In genomic region chr21:29007801-29008200, GRCh38 we compare ENCODE assay signal across 19 cellular contexts. TPM values are rescaled to one million over a fixed set of nuclear protein-coding genes. Genes with fewer than 3 reads are reported as not detected.
DNase-seq lines count a peak whose midpoint lies in the region; ATAC-seq and TF ChIP-seq lines count a peak whose summit lies in the region.
"Had no signal": no experiment of that assay in that cellular context is flagged by ENCODE, and none has a peak within 500 bp of the region (broad histone marks: within the 10 kb centered on the region; RNA-seq: fewer than 3 reads in every experiment).

No MANE protein-coding gene starts in this region.

- H3K9me3 Mint-ChIP-seq in MCF 10A (ENCODE audit: unreplicated experiment), result no peaks in the 10 kb centered on the region
- H3K9me3 Mint-ChIP-seq: IgD-negative memory B cell had no signal

- no peak overlapping the region for H4K91ac ChIP-seq in mesenchymal stem cell (ENCODE audit: low read length)

- CTCF ChIA-PET in MCF 10A (lab: Yijun Ruan, JAX) (no interaction called here), PC-3 (lab: Charles Lee) (no interaction called here)

- POLR2A ChIA-PET in MCF 10A (lab: Yijun Ruan, JAX) (interaction anchor here (1.8 to 2.1 kb wide), 2 partner anchors 10 to 17 kb away, joined by 8 to 10 read pairs; partner anchors contain the start of gene USP16), PC-3 (lab: Charles Lee; ENCODE audit: unreplicated experiment) (no interaction called here)

- H2BK120ac ChIP-seq in mesenchymal stem cell (ENCODE audit: low read depth, low read length), result no peak overlapping the region

- H3K79me2 ChIP-seq in PC-3 (ENCODE audit: low read length), result no peaks in the 10 kb centered on the region

- no peak overlapping the region for H3K23ac ChIP-seq in mesenchymal stem cell (ENCODE audit: low read length in 2 of 2)

- H3K9me2 ChIP-seq in PC-3 (replicated peaks; ENCODE audit: low read length), result no peaks in the 10 kb centered on the region

- H4K20me1 ChIP-seq in PC-3 (ENCODE audit: low read length), result no peaks in the 10 kb centered on the region
- H4K20me1 ChIP-seq: BLaER1 treated with 17β-estradiol and CSF1 and Interleukin-3, amounts not matched to agents 10 nM and 100 nM had no signal

- no peaks in the 10 kb centered on the region for H3K27me3 Mint-ChIP-seq in MCF 10A (ENCODE audit: insufficient read depth, unreplicated experiment)
- H3K27me3 Mint-ChIP-seq: IgD-negative memory B cell had no signal

- H2AFZ ChIP-seq in PC-3 (ENCODE audit: low read length) (no peak overlapping the region), mesenchymal stem cell (ENCODE audit: low read depth, low read length) (no peak overlapping the region)
- H2AFZ ChIP-seq: PC-9 had no signal

- H2BK12ac ChIP-seq in mesenchymal stem cell (ENCODE audit: low read length in 2 of 2), result no peak overlapping the region

- H3K27me3 ChIP-seq in breast epithelium (no peaks in the 10 kb centered on the region), PC-3 (ENCODE audit: low read length) (no peaks in the 10 kb centered on the region), mesenchymal stem cell (ENCODE audit: control insufficient read depth in 1 of 2, insufficient read depth in 1 of 2, low read length in 2 of 2) (no peaks in the 10 kb centered on the region)
- H3K27me3 ChIP-seq: BLaER1 treated with 17β-estradiol and CSF1 and Interleukin-3, amounts not matched to agents 10 nM and 100 nM; SJCRH30 had no signal

- H3K79me1 ChIP-seq in mesenchymal stem cell (replicated peaks; ENCODE audit: low read length, poor library complexity, severe bottlenecking), result peaks cover 4% of the 10 kb centered on the region

- H3K27ac ChIP-seq in breast epithelium (no peak overlapping the region), PC-3 (ENCODE audit: low read length) (no peak overlapping the region), mesenchymal stem cell (ENCODE audit: low read length, poor library complexity, severe bottlenecking) (no peak overlapping the region)
- H3K27ac ChIP-seq: BLaER1 treated with 17β-estradiol and CSF1 and Interleukin-3, amounts not matched to agents 10 nM and 100 nM; PC-9; SJCRH30 had no signal

- BruUV-seq in MCF 10A (replicated peaks; lab: Mats Ljungman, UMichigan) (TSS peak; percentile 17), PC-3 (replicated peaks; lab: Mats Ljungman, UMichigan) (TSS peak; percentile 26)

- TF ChIP-seq CTCF in MCF 10A (IDR thresholded peaks at IDR 0.05; ENCODE audit: unreplicated experiment), result no peak
- TF ChIP-seq CTCF in breast epithelium (IDR thresholded peaks at IDR 0.05), result no peak
- no peak for TF ChIP-seq CTCF in PC-3 (conservative IDR thresholded peaks at IDR 0.05; ENCODE audit: low read depth, low read length)

- H3K36me3 ChIP-seq in breast epithelium (no peaks in the 10 kb centered on the region), PC-3 (ENCODE audit: low read depth, low read length) (peaks cover 18% of the 10 kb centered on the region), mesenchymal stem cell (ENCODE audit: control insufficient read depth in 1 of 2, insufficient read depth in 2 of 2, low read depth in 1 of 2, low read length in 2 of 2) (peaks cover 6 to 28% of the 10 kb centered on the region in 2 experiments)

- H3K4me2 ChIP-seq in PC-3 (ENCODE audit: low read length), result no peak overlapping the region
- H3K4me2 ChIP-seq in mesenchymal stem cell (ENCODE audit: low read length, poor library complexity, severe bottlenecking), result no peak overlapping the region
- H3K4me2 ChIP-seq: BLaER1 treated with 17β-estradiol and CSF1 and Interleukin-3, amounts not matched to agents 10 nM and 100 nM; PC-9 had no signal

- H2AK5ac ChIP-seq in mesenchymal stem cell (ENCODE audit: low read length, severe bottlenecking), result no peak overlapping the region

- no peaks in the 10 kb centered on the region for H3K9me3 ChIP-seq in breast epithelium
- no peaks in the 10 kb centered on the region for H3K9me3 ChIP-seq in PC-3 (ENCODE audit: low read length)
- no peaks in the 10 kb centered on the region for H3K9me3 ChIP-seq in mesenchymal stem cell (ENCODE audit: control insufficient read depth, low read length)
- H3K9me3 ChIP-seq: SJCRH30 had no signal

- H3F3A ChIP-seq in PC-3 (ENCODE audit: low read length, unreplicated experiment), result no peaks in the 10 kb centered on the region

- no peak overlapping the region for H3K4ac ChIP-seq in mesenchymal stem cell (ENCODE audit: low read depth in 1 of 2, low read length in 2 of 2)

- H3K36me3 Mint-ChIP-seq in MCF 10A (ENCODE audit: insufficient read depth, unreplicated experiment), result peaks cover 35% of the 10 kb centered on the region

- no peak for TF ChIP-seq POLR2A in breast epithelium (IDR thresholded peaks at IDR 0.05)

- no peaks in the 10 kb centered on the region for H3K4me1 Mint-ChIP-seq in MCF 10A (ENCODE audit: insufficient read depth, unreplicated experiment)

- no peak overlapping the region for H2BK5ac ChIP-seq in mesenchymal stem cell (ENCODE audit: low read depth, low read length, poor library complexity, severe bottlenecking)

- H3K9ac ChIP-seq in PC-3 (ENCODE audit: low read length), result no peak overlapping the region
- peak overlapping the region; percentile 62 for H3K9ac ChIP-seq in mesenchymal stem cell (ENCODE audit: low read length)
- H3K9ac ChIP-seq: BLaER1 treated with 17β-estradiol and CSF1 and Interleukin-3, amounts not matched to agents 10 nM and 100 nM had no signal

- no peak overlapping the region for H3K4me3 Mint-ChIP-seq in MCF 10A (ENCODE audit: unreplicated experiment)
- H3K4me3 Mint-ChIP-seq: IgD-negative memory B cell had no signal

- intact Hi-C loops in MCF 10A (cut with micrococcal nuclease) (no loop called here), breast epithelium (cut with DNase I; ENCODE audit: low total_unique reads) (no loop called here), PC-3 (cut with micrococcal nuclease) (no loop called here)

- ATAC-seq in PC-3 (no peak), HG03521 (IDR thresholded peaks at IDR 0.05; ENCODE audit: unreplicated experiment) (no peak)

- no peak overlapping the region for H3K4me3 ChIP-seq in breast epithelium
- no peak overlapping the region for H3K4me3 ChIP-seq in PC-3 (ENCODE audit: low read length)
- no peak overlapping the region for H3K4me3 ChIP-seq in mesenchymal stem cell (ENCODE audit: insufficient read depth in 1 of 2, low read depth in 1 of 2, low read length in 2 of 2)
- H3K4me3 ChIP-seq: BLaER1 treated with 17β-estradiol and CSF1 and Interleukin-3, amounts not matched to agents 10 nM and 100 nM; PC-9; SJCRH30 had no signal

- no peak overlapping the region for H3K27ac Mint-ChIP-seq in MCF 10A (ENCODE audit: low read depth, unreplicated experiment)

- no peak for DNase-seq in MCF 10A (ENCODE audit: unreplicated experiment)
- no peak for DNase-seq in breast epithelium (ENCODE audit: low spot score in 2 of 2)
- no peak for DNase-seq in PC-3
- DNase-seq in mesenchymal stem cell, result peak; percentile 87
- DNase-seq in NCI-H1694 (lab: John Stamatoyannopoulos, UW), result no peak
- no peak for DNase-seq in LoVo (ENCODE audit: low spot score)
- DNase-seq in HuH-7 (ENCODE audit: low spot score), result no peak
- DNase-seq: MV-4-11, NCI-H1417, NCI-H2029, NCI-H2171 treated with DMSO at 0.1 percent for 48 hours, NCI-H510A, NCI-H774, PC-9, SJCRH30 had no signal

- WGBS in mesenchymal stem cell, result 70% methylated on average over 2 of the region's 3 CpGs

- H3K4me1 ChIP-seq in breast epithelium (no peaks in the 10 kb centered on the region), PC-3 (ENCODE audit: insufficient read depth, low read length) (no peaks in the 10 kb centered on the region; the same call in 1 of the 2 replicates), mesenchymal stem cell (ENCODE audit: control insufficient read depth, insufficient read depth, low read depth, low read length) (peaks cover 3% of the 10 kb centered on the region)

- H2BK15ac ChIP-seq in mesenchymal stem cell (ENCODE audit: low read depth, poor library complexity, severe bottlenecking), result no peak overlapping the region

- no peak overlapping the region for H4K8ac ChIP-seq in mesenchymal stem cell (ENCODE audit: low read length)

- no peak overlapping the region for H3K18ac ChIP-seq in mesenchymal stem cell (ENCODE audit: low read depth in 1 of 2, low read length in 2 of 2)

- no peak overlapping the region for H3K14ac ChIP-seq in mesenchymal stem cell (ENCODE audit: low read length in 2 of 2)

RNA-seq across cellular contexts. Expression of gene RWDD2B, which starts 11.3 kb away (rescaled TPM):
- 34.1 and 40.8 TPM in 2 replicates for total RNA-seq in MCF 10A (2022)
- total RNA-seq in breast epithelium, result 10 to 100 TPM; 10.4 to 14.1 (median 12.1) TPM
- 10.3 and 20.2 TPM in 2 replicates for total RNA-seq in PC-3 (2014; rRNA removed)
- 12.0 TPM for polyA plus RNA-seq in mesenchymal stem cell (2013, experiment 1 of 2)
- polyA plus RNA-seq in mesenchymal stem cell (2013, experiment 2 of 2), result 12.3 TPM
- total RNA-seq: H1 had no signal

RNA-seq across cellular contexts. Expression of gene LTN1, which starts 15.1 kb away (rescaled TPM):
- total RNA-seq in MCF 10A (2022) (27.1 and 34.3 TPM in 2 replicates), breast epithelium (10 to 100 TPM; 27.4 to 41.1 (median 29.8) TPM), PC-3 (2014; rRNA removed) (16.4 and 21.0 TPM in 2 replicates)
- 9.0 TPM for polyA plus RNA-seq in mesenchymal stem cell (2013, experiment 1 of 2)
- polyA plus RNA-seq in mesenchymal stem cell (2013, experiment 2 of 2), result 9.5 TPM

RNA-seq across cellular contexts. Expression of gene USP16, which starts 16.7 kb away (rescaled TPM):
- total RNA-seq in MCF 10A (2022) (28.0 and 39.3 TPM in 2 replicates), breast epithelium (10 to 100 TPM; 35.4 to 53.0 (median 35.7) TPM), PC-3 (2014; rRNA removed) (21.2 and 24.1 TPM in 2 replicates)
- polyA plus RNA-seq in mesenchymal stem cell (2013, experiment 1 of 2), result 32.7 TPM
- polyA plus RNA-seq in mesenchymal stem cell (2013, experiment 2 of 2), result 33.3 TPM
